8 cellular contexts compared by ENCODE assay signal in genomic region chr3:187130346-187131066, GRCh38. TPM values are rescaled to one million over a fixed set of nuclear protein-coding genes. Genes with fewer than 3 reads are reported as not detected.
A peak's percentile ranks its signal among the peaks of the same experiment; 100 is the strongest.
DNase-seq lines count a peak whose midpoint lies in the region; ATAC-seq and TF ChIP-seq lines count a peak whose summit lies in the region.

No MANE protein-coding gene starts in this region.

- peaks cover 35% of the 10 kb centered on the region for H3K36me3 Mint-ChIP-seq in activated CD4-positive, alpha-beta T cell treated with anti-CD3 and anti-CD28 coated beads for 36 hours (ENCODE audit: low read depth)
- peaks cover 35% of the 10 kb centered on the region for H3K36me3 Mint-ChIP-seq in activated CD8-positive, alpha-beta T cell treated with anti-CD3 and anti-CD28 coated beads for 36 hours (ENCODE audit: low read depth)

- H3K4me1 ChIP-seq in Karpas-422 (ENCODE audit: low read length): peaks cover 1% of the 10 kb centered on the region

- no peak overlapping the region for H3K4me2 ChIP-seq in Karpas-422 (ENCODE audit: low read depth, low read length, poor library complexity, severe bottlenecking)

- no peak overlapping the region for H2AFZ ChIP-seq in Karpas-422 (ENCODE audit: low read length)

- peak overlapping the region; percentile 55 for H3K4me3 Mint-ChIP-seq in activated CD4-positive, alpha-beta T cell treated with anti-CD3 and anti-CD28 coated beads for 36 hours
- peak overlapping the region; percentile 49 for H3K4me3 Mint-ChIP-seq in activated CD8-positive, alpha-beta T cell treated with anti-CD3 and anti-CD28 coated beads for 36 hours

- H4K20me1 ChIP-seq in Karpas-422 (ENCODE audit: insufficient read depth, low read depth, low read length): no peaks in the 10 kb centered on the region

- CTCF ChIA-PET in activated CD4-positive, alpha-beta T cell treated with anti-CD3 and anti-CD28 coated beads for 36 hours (lab: Charles Lee): interaction anchor here (1.4 to 4.7 kb wide), 5 partner anchors 9 to 281 kb away, joined by 3 to 38 read pairs (median 6); partner anchors contain the start of gene RPL39L
- CTCF ChIA-PET in activated CD8-positive, alpha-beta T cell treated with anti-CD3 and anti-CD28 coated beads for 36 hours (lab: Charles Lee): interaction anchor here (1.1 to 4.8 kb wide), 4 partner anchors 9 to 281 kb away, joined by 3 to 55 read pairs (median 6); partner anchors contain the start of gene RPL39L

- H3K9me3 Mint-ChIP-seq in activated CD4-positive, alpha-beta T cell treated with anti-CD3 and anti-CD28 coated beads for 36 hours (ENCODE audit: low read depth): peaks cover 23% of the 10 kb centered on the region
- H3K9me3 Mint-ChIP-seq in activated CD8-positive, alpha-beta T cell treated with anti-CD3 and anti-CD28 coated beads for 36 hours: peaks cover 30% of the 10 kb centered on the region

- POLR2A ChIA-PET in activated CD4-positive, alpha-beta T cell treated with anti-CD3 and anti-CD28 coated beads for 36 hours (lab: Charles Lee): no interaction called here
- POLR2A ChIA-PET in activated CD8-positive, alpha-beta T cell treated with anti-CD3 and anti-CD28 coated beads for 36 hours (lab: Charles Lee): interaction anchor here (1.1 to 3.2 kb wide), 3 partner anchors 9 to 105 kb away, joined by 3 to 17 read pairs (median 4); partner anchors contain the start of gene RPL39L

- ATAC-seq in activated CD4-positive, alpha-beta T cell treated with anti-CD3 and anti-CD28 coated beads for 36 hours: peak; percentile 92
- ATAC-seq in HG03439 (IDR thresholded peaks at IDR 0.05; ENCODE audit: unreplicated experiment): peak; percentile 60
- peak; percentile 92 for ATAC-seq in activated CD8-positive, alpha-beta T cell treated with anti-CD3 and anti-CD28 coated beads for 36 hours

- peaks cover 78% of the 10 kb centered on the region for H3K79me2 ChIP-seq in Karpas-422 (ENCODE audit: low read length)

- peaks cover 50% of the 10 kb centered on the region for H3K36me3 ChIP-seq in Karpas-422 (ENCODE audit: insufficient read depth, low read length)

- no peaks in the 10 kb centered on the region; the same call in 1 of the 2 replicates for H3K9me3 ChIP-seq in Karpas-422 (ENCODE audit: low read length)

- peaks cover 35% of the 10 kb centered on the region for H3K4me1 Mint-ChIP-seq in activated CD4-positive, alpha-beta T cell treated with anti-CD3 and anti-CD28 coated beads for 36 hours
- H3K4me1 Mint-ChIP-seq in activated CD8-positive, alpha-beta T cell treated with anti-CD3 and anti-CD28 coated beads for 36 hours (ENCODE audit: low read depth): peaks cover 35% of the 10 kb centered on the region

- DNase-seq in activated CD4-positive, alpha-beta T cell treated with anti-CD3 and anti-CD28 coated beads for 36 hours: peak; percentile 63
- no peak for DNase-seq in activated CD4-positive, alpha-beta T cell treated with anti-CD3 and anti-CD28 coated beads for 1 hour
- DNase-seq in activated CD8-positive, alpha-beta T cell treated with anti-CD3 and anti-CD28 coated beads for 36 hours: peak; percentile 58
- peak; percentile 79 for DNase-seq in fibroblast of the aortic adventitia (ENCODE audit: low read depth)
- peak; percentile 14 for DNase-seq in stimulated activated CD4-positive, alpha-beta T cell treated with anti-CD3 and anti-CD28 coated beads, Interleukin-4, amount 100 ng/mL, for 1 hour
- no peak for DNase-seq in NCI-H510A (lab: John Stamatoyannopoulos, UW)
- no peak for DNase-seq in Karpas-422

- H3K27me3 ChIP-seq in Karpas-422 (ENCODE audit: low read length): no peaks in the 10 kb centered on the region

- no peaks in the 10 kb centered on the region for H3K27me3 Mint-ChIP-seq in activated CD4-positive, alpha-beta T cell treated with anti-CD3 and anti-CD28 coated beads for 36 hours
- no peaks in the 10 kb centered on the region for H3K27me3 Mint-ChIP-seq in activated CD8-positive, alpha-beta T cell treated with anti-CD3 and anti-CD28 coated beads for 36 hours

- intact Hi-C loops in activated CD4-positive, alpha-beta T cell treated with anti-CD3 and anti-CD28 coated beads for 36 hours (cut with DNase I, micrococcal nuclease): loop anchor here (1.0 to 2.0 kb wide), 2 partner anchors 9 to 102 kb away; partner anchors contain the start of gene RPL39L (in 2 of the 2)
- intact Hi-C loops in activated CD8-positive, alpha-beta T cell treated with anti-CD3 and anti-CD28 coated beads for 36 hours (cut with micrococcal nuclease): no loop called here

- no peaks in the 10 kb centered on the region for H3K9me2 ChIP-seq in Karpas-422 (replicated peaks; ENCODE audit: insufficient read depth, low read length)

- H3K4me3 ChIP-seq in fibroblast of the aortic adventitia (ENCODE audit: low read depth, low read length) (no peak overlapping the region), Karpas-422 (ENCODE audit: low read length) (no peak overlapping the region)

- TF ChIP-seq CTCF in activated CD8-positive, alpha-beta T cell treated with anti-CD3 and anti-CD28 coated beads for 36 hours (IDR thresholded peaks at IDR 0.05): no peak
- TF ChIP-seq CTCF in fibroblast of the aortic adventitia (IDR thresholded peaks at IDR 0.05; ENCODE audit: insufficient read depth, low read length): no peak

- peak overlapping the region; percentile 98 for H3K27ac Mint-ChIP-seq in activated CD4-positive, alpha-beta T cell treated with anti-CD3 and anti-CD28 coated beads for 36 hours
- H3K27ac Mint-ChIP-seq in activated CD8-positive, alpha-beta T cell treated with anti-CD3 and anti-CD28 coated beads for 36 hours: peak overlapping the region; percentile 97

- H3K9ac ChIP-seq in Karpas-422 (ENCODE audit: low read length): no peak overlapping the region

- no peak overlapping the region for H3K27ac ChIP-seq in Karpas-422 (ENCODE audit: low read length)

RNA-seq across cellular contexts. Expression of gene RPL39L, which starts 8.8 kb away (rescaled TPM):
- total RNA-seq in activated CD4-positive, alpha-beta T cell treated with anti-CD3 and anti-CD28 coated beads for 36 hours: 10 to 100 TPM; 18.2 to 21.4 TPM
- total RNA-seq in activated CD8-positive, alpha-beta T cell treated with anti-CD3 and anti-CD28 coated beads for 36 hours: 10 to 100 TPM; 12.1 to 16.2 TPM
- total RNA-seq in fibroblast of the aortic adventitia (ENCODE audit: low replicate concordance): 2.8 and 33.8 TPM in 2 replicates
- total RNA-seq in Karpas-422 (2014; rRNA removed; shearing (Covaris generic); ENCODE audit: low replicate concordance): 142 and 236 TPM in 2 replicates

Comparison
In these comparisons a context has a peak if more than half of its experiments do, and no peak if none do; other contexts are left out.
1. DNase-seq: peak in activated CD4-positive, alpha-beta T cell treated with anti-CD3 and anti-CD28 coated beads for 36 hours (single experiment), activated CD8-positive, alpha-beta T cell treated with anti-CD3 and anti-CD28 coated beads for 36 hours (single experiment), fibroblast of the aortic adventitia (single experiment) and stimulated activated CD4-positive, alpha-beta T cell treated with anti-CD3 and anti-CD28 coated beads, Interleukin-4, amount 100 ng/mL, for 1 hour (single experiment); none in activated CD4-positive, alpha-beta T cell treated with anti-CD3 and anti-CD28 coated beads for 1 hour (single experiment), NCI-H510A (single experiment) and Karpas-422 (single experiment).
2. Peak in every context shown above with its lines, with median percentiles within 50 percentile points of each other: ATAC-seq.